ENCODE assay signal across 32 cellular contexts in genomic region chr19:54677217-54677616, GRCh38. TPM values are rescaled to one million over a fixed set of nuclear protein-coding genes. Genes with fewer than 3 reads are reported as not detected.
"Had no signal": no experiment of that assay in that cellular context is flagged by ENCODE, and none has a peak within 500 bp of the region (broad histone marks: within the 10 kb centered on the region; RNA-seq: fewer than 3 reads in every experiment).

No MANE protein-coding gene starts in this region.

- H3K4me3 ChIP-seq: ascending aorta, cardiac muscle cell, MG63 had no signal

- H3K27me3 ChIP-seq: ascending aorta, cardiac muscle cell, MG63 had no signal

- H3K4me1 ChIP-seq: ascending aorta had no signal

- ATAC-seq: activated CD8-positive, alpha-beta T cell treated with anti-CD3 and anti-CD28 coated beads, Interleukin-2, amount 10 ng/mL, durations not matched to agents 7 days and 5 days had no signal

- H3K27ac ChIP-seq: ascending aorta, cardiac muscle cell, WERI-Rb-1 had no signal

- H3K4me3 Mint-ChIP-seq: activated CD4-positive, alpha-beta T cell treated with anti-CD3 and anti-CD28 coated beads, Interleukin-2, amount 10 ng/mL, durations not matched to agents 7 days and 5 days; activated CD8-positive, alpha-beta T cell treated with anti-CD3 and anti-CD28 coated beads, Interleukin-2, amount 10 ng/mL, durations not matched to agents 7 days and 5 days; activated naive CD4-positive, alpha-beta T cell treated with anti-CD3 and anti-CD28 coated beads, Interleukin-2, amount 50 U/mL, for 24 hours; activated naive CD8-positive, alpha-beta T cell treated with anti-CD3 and anti-CD28 coated beads, Interleukin-2, amount 10 ng/mL, durations not matched to agents 7 days and 5 days; activated T-cell treated with anti-CD3 and anti-CD28 coated beads, Interleukin-2, amount 50 U/mL, for 24 hours; central memory CD8-positive, alpha-beta T cell had no signal

- H3K4me1 Mint-ChIP-seq: activated CD4-positive, alpha-beta T cell treated with anti-CD3 and anti-CD28 coated beads, Interleukin-2, amount 10 ng/mL, durations not matched to agents 7 days and 5 days; activated naive CD4-positive, alpha-beta T cell treated with anti-CD3 and anti-CD28 coated beads, Interleukin-2, amount 50 U/mL, for 24 hours; central memory CD8-positive, alpha-beta T cell had no signal

- H3K36me3 Mint-ChIP-seq: activated naive CD4-positive, alpha-beta T cell treated with anti-CD3 and anti-CD28 coated beads, Interleukin-2, amount 50 U/mL, for 24 hours; activated naive CD8-positive, alpha-beta T cell treated with anti-CD3 and anti-CD28 coated beads, Interleukin-2, amount 10 ng/mL, durations not matched to agents 7 days and 5 days had no signal

- H3K27ac Mint-ChIP-seq: activated CD4-positive, alpha-beta T cell treated with anti-CD3 and anti-CD28 coated beads, Interleukin-2, amount 10 ng/mL, durations not matched to agents 7 days and 5 days; activated CD8-positive, alpha-beta T cell treated with anti-CD3 and anti-CD28 coated beads, Interleukin-2, amount 10 ng/mL, durations not matched to agents 7 days and 5 days; activated naive CD4-positive, alpha-beta T cell treated with anti-CD3 and anti-CD28 coated beads, Interleukin-2, amount 50 U/mL, for 24 hours; activated naive CD8-positive, alpha-beta T cell treated with anti-CD3 and anti-CD28 coated beads, Interleukin-2, amount 10 ng/mL, durations not matched to agents 7 days and 5 days; activated T-cell treated with anti-CD3 and anti-CD28 coated beads, Interleukin-2, amount 50 U/mL, for 24 hours; activated T-helper 2 cell treated with anti-CD3 and anti-CD28 coated beads, Interferon-gamma antibody, Interleukin-2, Interleukin-4, amounts not matched to agents 10 μg/mL and 5 μg/mL and 100 μg/mL, durations not matched to agents 14 hours and 24 hours and 36 hours had no signal

- H3K36me3 ChIP-seq: ascending aorta, cardiac muscle cell, MG63, WERI-Rb-1 had no signal

- DNase-seq: activated CD4-positive, alpha-beta T cell treated with anti-CD3 and anti-CD28 coated beads, Interleukin-2, amount 10 ng/mL, durations not matched to agents 7 days and 5 days; activated CD4-positive, alpha-beta T cell treated with anti-CD3 and anti-CD28 coated beads, Interleukin-2, amount 50 U/mL, for 48 hours; activated CD8-positive, alpha-beta T cell treated with anti-CD3 and anti-CD28 coated beads, Interleukin-2, amount 10 ng/mL, durations not matched to agents 7 days and 5 days; activated gamma-delta T cell; activated naive CD4-positive, alpha-beta T cell treated with Interleukin-2 at 50 U/mL for 16 hours; activated naive CD8-positive, alpha-beta T cell treated with anti-CD3 and anti-CD28 coated beads, Interleukin-2, amount 10 ng/mL, durations not matched to agents 7 days and 5 days; activated T-cell treated with anti-CD3 and anti-CD28 coated beads, Interleukin-2, amount 50 U/mL, for 24 hours; amygdala; Kasumi-1; KBM-7; MG63; NCI-H1092; NCI-H1436 treated with DMSO at 0.1 percent for 48 hours; NCI-H1694 treated with DMSO at 0.1 percent for 48 hours; NCI-H2029; NCI-H2227 treated with DMSO at 0.1 percent for 48 hours; NCI-H446; NCI-H510A treated with DMSO at 0.1 percent for 48 hours; OCI-M1; Right ventricle myocardium superior; SW 1271; T-helper 1 cell; T-helper 2 cell; T-helper 9 cell; WERI-Rb-1 had no signal

- H3K9me3 Mint-ChIP-seq: activated CD4-positive, alpha-beta T cell treated with anti-CD3 and anti-CD28 coated beads, Interleukin-2, amount 10 ng/mL, durations not matched to agents 7 days and 5 days; activated naive CD4-positive, alpha-beta T cell treated with anti-CD3 and anti-CD28 coated beads, Interleukin-2, amount 50 U/mL, for 24 hours; activated naive CD8-positive, alpha-beta T cell treated with anti-CD3 and anti-CD28 coated beads, Interleukin-2, amount 10 ng/mL, durations not matched to agents 7 days and 5 days; activated T-cell treated with anti-CD3 and anti-CD28 coated beads, Interleukin-2, amount 50 U/mL, for 24 hours; activated T-helper 2 cell treated with anti-CD3 and anti-CD28 coated beads, Interferon-gamma antibody, Interleukin-2, Interleukin-4, amounts not matched to agents 10 μg/mL and 5 μg/mL and 100 μg/mL, durations not matched to agents 14 hours and 24 hours and 36 hours; central memory CD8-positive, alpha-beta T cell had no signal

- H3K9me3 ChIP-seq: ascending aorta, MG63 had no signal

RNA-seq across cellular contexts. Expression of gene LILRB4, which starts 14.4 kb away (rescaled TPM):
- total RNA-seq: activated CD4-positive, alpha-beta T cell treated with anti-CD3 and anti-CD28 coated beads, Interleukin-2, amount 10 ng/mL, durations not matched to agents 7 days and 5 days; activated CD8-positive, alpha-beta T cell treated with anti-CD3 and anti-CD28 coated beads, Interleukin-2, amount 10 ng/mL, durations not matched to agents 7 days and 5 days; cardiac muscle cell; chondrocyte had no signal
- polyA plus RNA-seq: cardiac muscle cell had no signal

RNA-seq across cellular contexts. Expression of gene LILRB1, which starts 46.9 kb away (rescaled TPM):
- total RNA-seq: activated CD4-positive, alpha-beta T cell treated with anti-CD3 and anti-CD28 coated beads, Interleukin-2, amount 10 ng/mL, durations not matched to agents 7 days and 5 days; activated T-helper 2 cell treated with anti-CD3 and anti-CD28 coated beads, Interferon-gamma antibody, Interleukin-2, Interleukin-4, amounts not matched to agents 10 μg/mL and 5 μg/mL and 100 μg/mL, durations not matched to agents 14 hours and 24 hours and 36 hours; cardiac muscle cell; chondrocyte had no signal
- polyA plus RNA-seq: cardiac muscle cell had no signal

RNA-seq across cellular contexts. Expression of gene KIR3DL3, which starts 47.0 kb away (rescaled TPM):
- total RNA-seq: activated CD4-positive, alpha-beta T cell treated with anti-CD3 and anti-CD28 coated beads, Interleukin-2, amount 10 ng/mL, durations not matched to agents 7 days and 5 days; activated naive CD8-positive, alpha-beta T cell treated with anti-CD3 and anti-CD28 coated beads, Interleukin-2, amount 10 ng/mL, durations not matched to agents 7 days and 5 days; activated T-helper 2 cell treated with anti-CD3 and anti-CD28 coated beads, Interferon-gamma antibody, Interleukin-2, Interleukin-4, amounts not matched to agents 10 μg/mL and 5 μg/mL and 100 μg/mL, durations not matched to agents 14 hours and 24 hours and 36 hours; ascending aorta; cardiac muscle cell; chondrocyte; Right ventricle myocardium superior had no signal
- polyA plus RNA-seq: adipose tissue, cardiac muscle cell had no signal
